Comparison of ENCODE assay signal across 8 cellular contexts in the genomic region with DNA sequence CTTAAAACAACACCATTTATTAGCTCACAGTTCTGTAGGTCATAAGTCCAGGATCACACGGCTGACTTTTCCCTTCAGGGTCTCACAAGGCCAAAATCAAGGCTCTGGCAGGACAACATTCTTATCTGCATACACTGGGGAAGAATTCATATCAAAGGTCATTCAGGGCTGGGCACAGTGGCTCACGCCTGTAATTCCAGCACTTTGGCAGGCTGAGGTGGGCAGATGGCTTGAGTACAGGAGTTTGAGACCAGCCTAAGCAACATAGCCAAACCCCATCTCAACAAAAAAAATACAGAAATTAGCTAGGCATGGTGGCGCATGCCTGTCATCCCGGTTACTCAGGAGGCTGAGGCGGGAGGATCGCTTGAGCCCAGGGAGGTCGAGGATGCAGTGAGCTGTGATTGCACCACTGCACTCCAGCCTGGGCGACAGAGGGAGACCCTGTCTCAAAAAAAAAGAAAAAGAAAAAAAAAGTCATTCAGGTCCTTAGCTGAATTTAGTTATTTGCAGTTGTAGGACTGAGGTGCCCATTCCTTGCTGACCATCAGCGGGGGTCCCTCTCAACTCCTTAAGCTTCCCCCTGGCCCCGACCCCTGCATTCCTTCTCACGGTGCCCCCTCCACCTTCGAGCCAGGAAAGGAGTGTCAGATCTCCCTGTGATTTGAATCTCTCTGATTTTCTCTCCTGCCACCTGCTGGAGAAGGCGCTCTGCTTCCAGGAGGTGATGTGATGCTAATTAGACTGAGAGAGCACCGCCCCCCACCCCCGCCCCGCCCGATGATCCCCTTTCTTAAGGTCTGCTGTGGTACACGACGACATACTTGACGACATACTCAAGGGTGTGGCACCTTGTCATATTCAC.
A peak's percentile ranks its signal among the peaks of the same experiment; 100 is the strongest.
DNase-seq lines count a peak whose midpoint lies in the region; ATAC-seq lines count a peak whose summit lies in the region.

No MANE protein-coding gene starts in this region.

- H3K36me3 Mint-ChIP-seq in naive thymus-derived CD8-positive, alpha-beta T cell: peaks cover 0 to 49% (median 10%) of the 10 kb centered on the region in 3 donors

- no peaks in the 10 kb centered on the region for H3K9me3 Mint-ChIP-seq in naive thymus-derived CD8-positive, alpha-beta T cell

- peaks cover 0 to 6% (median 1%) of the 10 kb centered on the region in 4 donors for H3K4me1 Mint-ChIP-seq in naive thymus-derived CD8-positive, alpha-beta T cell

- DNase-seq in COLO829 (ENCODE audit: low spot score): peak; percentile 12
- DNase-seq in HT1080 (ENCODE audit: low read depth): peak; percentile 31
- DNase-seq in cerebellar cortex (ENCODE audit: low spot score): peak; percentile 80
- peak; percentile 53 to 60 for DNase-seq in lung microvascular endothelial cell (ENCODE audit: low read depth in 2 of 2)
- DNase-seq in naive thymus-derived CD8-positive, alpha-beta T cell: no peak
- no peak for DNase-seq in retina

- POLR2A ChIA-PET in naive thymus-derived CD8-positive, alpha-beta T cell (lab: Charles Lee): no interaction called here

- H3K4me3 Mint-ChIP-seq in naive thymus-derived CD8-positive, alpha-beta T cell: no peak overlapping the region

- ATAC-seq in GM21367 (IDR thresholded peaks at IDR 0.05; ENCODE audit: unreplicated experiment): no peak
- no peak for ATAC-seq in HG02798 (IDR thresholded peaks at IDR 0.05; ENCODE audit: poor library complexity, unreplicated experiment)
- ATAC-seq in naive thymus-derived CD8-positive, alpha-beta T cell: no peak

- H3K27ac Mint-ChIP-seq in naive thymus-derived CD8-positive, alpha-beta T cell: peak overlapping the region in 2 of 10 donors; percentile 54 to 58

- no peaks in the 10 kb centered on the region for H3K27me3 Mint-ChIP-seq in naive thymus-derived CD8-positive, alpha-beta T cell

Comparison
In these comparisons a context has a peak if more than half of its experiments do, and no peak if none do; other contexts are left out.
1. DNase-seq: peak in COLO829 (single experiment), HT1080 (single experiment), cerebellar cortex (single experiment) and lung microvascular endothelial cell (2 of 2); none in naive thymus-derived CD8-positive, alpha-beta T cell (0 of 10) and retina (single experiment).